In the genomic region with DNA sequence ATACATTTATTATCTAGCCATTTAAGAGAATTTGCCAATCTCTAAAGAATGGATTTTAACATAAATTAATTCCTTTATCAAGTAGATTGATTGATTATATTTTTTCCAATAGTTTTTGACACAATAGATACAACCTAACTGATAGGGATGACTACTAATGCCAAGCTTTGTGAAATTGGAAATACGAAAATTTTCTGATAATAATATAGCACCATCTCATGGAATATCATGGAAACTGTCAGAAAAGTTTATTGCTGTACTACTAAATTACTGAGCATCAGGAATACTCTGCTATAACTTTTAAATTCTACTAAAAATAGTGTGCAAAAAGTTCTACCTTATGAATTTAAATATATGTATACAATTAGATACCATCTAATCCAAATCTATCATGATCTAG, we compare ENCODE assay signal across 21 cellular contexts.
DNase-seq lines count a peak whose midpoint lies in the region; ATAC-seq, FAIRE-seq and TF ChIP-seq lines count a peak whose summit lies in the region.
"Had no signal": no experiment of that assay in that cellular context is flagged by ENCODE, and none has a peak within 500 bp of the region (broad histone marks: within the 10 kb centered on the region; RNA-seq: fewer than 3 reads in every experiment).

No MANE protein-coding gene starts in this region.

- H3K27ac ChIP-seq in HCT116 (ENCODE audit: low read depth, low read length) (no peak overlapping the region), RWPE1 (no peak overlapping the region), thyroid gland (no peak overlapping the region)
- H3K27ac ChIP-seq: BLaER1 treated with 17β-estradiol and CSF1 and Interleukin-3, amounts not matched to agents 10 nM and 100 nM; gastrocnemius medialis; psoas muscle; spleen; tibial artery had no signal

- H3K27me3 Mint-ChIP-seq in T-cell, result no peaks in the 10 kb centered on the region
- H3K27me3 Mint-ChIP-seq: activated T-helper 17 cell treated with anti-CD3 and anti-CD28 coated beads, Interleukin-2, amount 50 U/mL, for 72 hours had no signal

- no peaks in the 10 kb centered on the region for H3K79me2 ChIP-seq in HCT116 (ENCODE audit: insufficient read depth, low read length)

- no peak overlapping the region for H3K4me3 Mint-ChIP-seq in T-cell
- H3K4me3 Mint-ChIP-seq: activated T-helper 17 cell treated with anti-CD3 and anti-CD28 coated beads, Interleukin-2, amount 50 U/mL, for 72 hours; stimulated activated effector memory CD8-positive, alpha-beta T cell treated with anti-CD3 and anti-CD28 coated beads, Interleukin-12 subunit alpha, Interleukin-12 subunit beta, amount 100 ng/mL, for 72 hours had no signal

- CTCF ChIA-PET in HCT116 (lab: Charles Lee) (interaction anchor here (0.9 to 2.3 kb wide), 4 partner anchors 9 to 927 kb away, joined by 3 to 12 read pairs (median 5); no protein-coding TSS in a partner anchor), RWPE1 (lab: Yijun Ruan, JAX) (interaction anchor here (1.1 to 1.3 kb wide), 2 partner anchors 12 to 856 kb away, joined by 3 to 5 read pairs; no protein-coding TSS in a partner anchor), T-cell (lab: Charles Lee) (no interaction called here)

- TF ChIP-seq RAD21 in HCT116 (IDR thresholded peaks at IDR 0.05; ENCODE audit: low read depth), result peak; percentile 58

- no peak overlapping the region for H3K9ac ChIP-seq in HCT116 (ENCODE audit: low read length)
- H3K9ac ChIP-seq: BLaER1 treated with 17β-estradiol and CSF1 and Interleukin-3, amounts not matched to agents 10 nM and 100 nM had no signal

- DNase-seq in BE2C, result no peak
- DNase-seq in HCT116 (ENCODE audit: low read depth, low spot score), result no peak
- DNase-seq in RWPE1 (ENCODE audit: low spot score), result no peak
- no peak for DNase-seq in thyroid gland
- no peak for DNase-seq in T-cell
- DNase-seq in NCI-H2227 treated with DMSO at 0.1 percent for 48 hours (lab: John Stamatoyannopoulos, UW), result no peak
- DNase-seq in stimulated activated CD4-positive, alpha-beta T cell treated with anti-CD3 and anti-CD28 coated beads, Interleukin-4, amount 100 ng/mL, for 1 hour, result no peak
- DNase-seq: amygdala, gastrocnemius medialis, GOT3, KG1, NCI-H1436, NCI-H524 treated with DMSO at 0.1 percent for 48 hours, psoas muscle, spleen, T-helper 1 cell, tibial artery had no signal

- no peaks in the 10 kb centered on the region for H3K4me1 Mint-ChIP-seq in T-cell
- H3K4me1 Mint-ChIP-seq: activated T-helper 17 cell treated with anti-CD3 and anti-CD28 coated beads, Interleukin-2, amount 50 U/mL, for 72 hours; stimulated activated effector memory CD8-positive, alpha-beta T cell treated with anti-CD3 and anti-CD28 coated beads, Interleukin-12 subunit alpha, Interleukin-12 subunit beta, amount 100 ng/mL, for 72 hours had no signal

- H3K4me1 ChIP-seq in BE2C (no peaks in the 10 kb centered on the region), HCT116 (ENCODE audit: control insufficient read depth in 1 of 2, insufficient read depth in 2 of 2, low read length in 2 of 2) (no peaks in the 10 kb centered on the region; a peak in 1 of 4 replicates), thyroid gland (no peaks in the 10 kb centered on the region)
- H3K4me1 ChIP-seq: BLaER1 treated with 17β-estradiol and CSF1 and Interleukin-3, amounts not matched to agents 10 nM and 100 nM; gastrocnemius medialis; psoas muscle; spleen; tibial artery had no signal

- POLR2A ChIA-PET in HCT116 (lab: Charles Lee) (no interaction called here), RWPE1 (lab: Yijun Ruan, JAX; ENCODE audit: low non-redundant PET) (no interaction called here), T-cell (lab: Charles Lee) (interaction anchor here in 1 of 2 donors (0.9 kb wide), 1 partner anchor 12 kb away, joined by 3 read pairs; no protein-coding TSS in a partner anchor)

- no peak overlapping the region for H3K27ac Mint-ChIP-seq in T-cell
- H3K27ac Mint-ChIP-seq: activated T-helper 17 cell treated with anti-CD3 and anti-CD28 coated beads, Interleukin-2, amount 50 U/mL, for 72 hours; stimulated activated effector memory CD8-positive, alpha-beta T cell treated with anti-CD3 and anti-CD28 coated beads, Interleukin-12 subunit alpha, Interleukin-12 subunit beta, amount 100 ng/mL, for 72 hours had no signal

- H3K4me2 ChIP-seq in HCT116 (ENCODE audit: low read length), result no peak overlapping the region
- H3K4me2 ChIP-seq: BLaER1 treated with 17β-estradiol and CSF1 and Interleukin-3, amounts not matched to agents 10 nM and 100 nM had no signal

- intact Hi-C loops in HCT116 (cut with micrococcal nuclease), result loop anchor here (2.0 to 5.0 kb wide), 2 partner anchors 500 to 927 kb away; no protein-coding TSS in a partner anchor
- intact Hi-C loops in thyroid gland (cut with DNase I), result no loop called here

- H3K36me3 Mint-ChIP-seq in T-cell, result no peaks in the 10 kb centered on the region
- H3K36me3 Mint-ChIP-seq: stimulated activated effector memory CD8-positive, alpha-beta T cell treated with anti-CD3 and anti-CD28 coated beads, Interleukin-12 subunit alpha, Interleukin-12 subunit beta, amount 100 ng/mL, for 72 hours had no signal

- no TSS peak for BruUV-seq in HCT116 (replicated peaks; lab: Mats Ljungman, UMichigan)

- H3K9me3 ChIP-seq in BE2C, result no peaks in the 10 kb centered on the region
- no peaks in the 10 kb centered on the region for H3K9me3 ChIP-seq in HCT116 (ENCODE audit: control insufficient read depth in 1 of 2, insufficient read depth in 1 of 2, low read depth in 1 of 2, low read length in 2 of 2)
- H3K9me3 ChIP-seq in thyroid gland, result no peaks in the 10 kb centered on the region
- H3K9me3 ChIP-seq: BLaER1 treated with 17β-estradiol and CSF1 and Interleukin-3, amounts not matched to agents 10 nM and 100 nM; gastrocnemius medialis; psoas muscle; spleen; tibial artery had no signal

- WGBS in thyroid gland, 2 donors, result 71 to 81% methylated on average over 1 of the region's 1 CpG

- H3K27me3 ChIP-seq in BE2C (no peaks in the 10 kb centered on the region), HCT116 (ENCODE audit: insufficient read depth, low read length) (no peaks in the 10 kb centered on the region), thyroid gland (no peaks in the 10 kb centered on the region)
- H3K27me3 ChIP-seq: BLaER1 treated with 17β-estradiol and CSF1 and Interleukin-3, amounts not matched to agents 10 nM and 100 nM; gastrocnemius medialis; tibial artery had no signal

- peak; percentile 75 for FAIRE-seq in islet of Langerhans (lab: Jason Lieb, UNC)

- H4K20me1 ChIP-seq in HCT116 (ENCODE audit: insufficient read depth), result no peaks in the 10 kb centered on the region
- H4K20me1 ChIP-seq: BLaER1 treated with 17β-estradiol and CSF1 and Interleukin-3, amounts not matched to agents 10 nM and 100 nM had no signal

- no peaks in the 10 kb centered on the region for H3K9me2 ChIP-seq in HCT116 (ENCODE audit: insufficient read depth)

- RAD21 ChIA-PET in HCT116 (lab: Charles Lee; ENCODE audit: low non-redundant PET in 1 of 2, low total read pairs in 2 of 2, uncharacterized antibody in 2 of 2, unreplicated experiment in 2 of 2), result no interaction called here

- no peak overlapping the region for H3K4me3 ChIP-seq in BE2C (ENCODE audit: low read depth, low read length)
- H3K4me3 ChIP-seq in HCT116 (replicated peaks in 1 of 2; ENCODE audit: low read depth in 1 of 2, low read length in 2 of 2), result no peak overlapping the region
- no peak overlapping the region for H3K4me3 ChIP-seq in thyroid gland (replicated peaks in 1 of 3)
- H3K4me3 ChIP-seq: BLaER1 treated with 17β-estradiol and CSF1 and Interleukin-3, amounts not matched to agents 10 nM and 100 nM; gastrocnemius medialis; psoas muscle; spleen; tibial artery had no signal

- no peaks in the 10 kb centered on the region for H3K36me3 ChIP-seq in BE2C
- H3K36me3 ChIP-seq in HCT116 (ENCODE audit: control insufficient read depth in 1 of 2, insufficient read depth in 2 of 2, low read length in 2 of 2), result no peaks in the 10 kb centered on the region
- no peaks in the 10 kb centered on the region for H3K36me3 ChIP-seq in thyroid gland
- H3K36me3 ChIP-seq: BLaER1 treated with 17β-estradiol and CSF1 and Interleukin-3, amounts not matched to agents 10 nM and 100 nM; gastrocnemius medialis; spleen; tibial artery had no signal

- TF ChIP-seq POLR2A in HCT116 (IDR thresholded peaks at IDR 0.05; ENCODE audit: borderline replicate concordance, extremely low read depth, insufficient read depth, insufficient read length) (no peak), thyroid gland (IDR thresholded peaks at IDR 0.05) (no peak)

- TF ChIP-seq CTCF in BE2C (IDR thresholded peaks at IDR 0.05; ENCODE audit: low read depth, low read length), result peak; percentile 27; the same call in 1 of the 2 replicates
- TF ChIP-seq CTCF in HCT116 (IDR thresholded peaks at IDR 0.05 in 2 of 3, conservative IDR thresholded peaks at IDR 0.05 in 1 of 3; ENCODE audit: borderline replicate concordance in 1 of 3, insufficient read depth in 1 of 3, low read depth in 2 of 3, low read length in 2 of 3), result peak in 2 of 3 experiments; percentile 22 to 37; a peak in 3 of 6 replicates
- peak; percentile 20; the same call in 1 of the 2 replicates for TF ChIP-seq CTCF in RWPE1 (conservative IDR thresholded peaks at IDR 0.05; ENCODE audit: low read depth)
- TF ChIP-seq CTCF in thyroid gland (IDR thresholded peaks at IDR 0.05), result peak in 1 of 6 experiments; percentile 17

- H2AFZ ChIP-seq in HCT116 (ENCODE audit: low read depth, low read length, poor library complexity, severe bottlenecking), result no peak overlapping the region

- H3K9me3 Mint-ChIP-seq in T-cell, result peaks cover 0 to 5% (median 0%) of the 10 kb centered on the region in 3 donors
- H3K9me3 Mint-ChIP-seq: activated T-helper 17 cell treated with anti-CD3 and anti-CD28 coated beads, Interleukin-2, amount 50 U/mL, for 72 hours had no signal

- ATAC-seq in HCT116 (no peak), T-cell (replicated peaks in 1 of 4) (no peak)
- ATAC-seq: activated T-helper 17 cell treated with anti-CD3 and anti-CD28 coated beads, Interleukin-2, amount 50 U/mL, for 72 hours; gastrocnemius medialis; psoas muscle; stimulated activated effector memory CD8-positive, alpha-beta T cell treated with anti-CD3 and anti-CD28 coated beads, Interleukin-12 subunit alpha, Interleukin-12 subunit beta, amount 100 ng/mL, for 72 hours had no signal

TF ChIP-seq in HCT116, 20 proteins besides CTCF, POLR2A, EP300 and RAD21 (continues in another document):
- TF ChIP-seq SP1 (IDR thresholded peaks at IDR 0.05; ENCODE audit: low read depth) (no peak), SIN3A (IDR thresholded peaks at IDR 0.05; ENCODE audit: low read depth) (no peak), TCF7L2 (IDR thresholded peaks at IDR 0.05; ENCODE audit: borderline replicate concordance, extremely low read depth, insufficient read depth, insufficient read length) (no peak), EZH2 (IDR thresholded peaks at IDR 0.05) (no peak), CBX3 (IDR thresholded peaks at IDR 0.05; ENCODE audit: low read depth) (no peak)
- TF ChIP-seq, protein P1, sequence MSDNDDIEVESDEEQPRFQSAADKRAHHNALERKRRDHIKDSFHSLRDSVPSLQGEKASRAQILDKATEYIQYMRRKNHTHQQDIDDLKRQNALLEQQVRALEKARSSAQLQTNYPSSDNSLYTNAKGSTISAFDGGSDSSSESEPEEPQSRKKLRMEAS (IDR thresholded peaks at IDR 0.05), result no peak
- TF ChIP-seq, protein P2, sequence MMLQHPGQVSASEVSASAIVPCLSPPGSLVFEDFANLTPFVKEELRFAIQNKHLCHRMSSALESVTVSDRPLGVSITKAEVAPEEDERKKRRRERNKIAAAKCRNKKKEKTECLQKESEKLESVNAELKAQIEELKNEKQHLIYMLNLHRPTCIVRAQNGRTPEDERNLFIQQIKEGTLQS (IDR thresholded peaks at IDR 0.05), result no peak

Comparison
In these comparisons a context has a peak if more than half of its experiments do, and no peak if none do; other contexts are left out.
1. CTCF ChIA-PET loops: an anchor here in HCT116 (0.9 to 2.3 kb wide) and RWPE1 (1.1 to 1.3 kb wide); none called in T-cell.